Comparison of ENCODE assay signal across 10 cellular contexts in genomic region chr1:26745191-26745590, GRCh38. TPM values are rescaled to one million over a fixed set of nuclear protein-coding genes. Genes with fewer than 3 reads are reported as not detected.
DNase-seq lines count a peak whose midpoint lies in the region; ATAC-seq, FAIRE-seq and TF ChIP-seq lines count a peak whose summit lies in the region.
"Had no signal": no experiment of that assay in that cellular context is flagged by ENCODE, and none has a peak within 500 bp of the region (broad histone marks: within the 10 kb centered on the region; RNA-seq: fewer than 3 reads in every experiment).

No MANE protein-coding gene starts in this region.

- H3K27me3 Mint-ChIP-seq in T-helper 1 cell treated with Interleukin-12 subunit alpha and Interleukin-12 subunit beta and Interleukin-4 antibody, amounts not matched to agents 30 μg/mL and 1 μg/mL, for 36 hours (ENCODE audit: low read depth) = no peaks in the 10 kb centered on the region

- TF ChIP-seq CTCF in endothelial cell of umbilical vein (IDR thresholded peaks at IDR 0.05; ENCODE audit: extremely low read depth in 1 of 2, insufficient read depth in 1 of 2, low read depth in 1 of 2, low read length in 2 of 2) (no peak), smooth muscle cell (IDR thresholded peaks at IDR 0.05; ENCODE audit: borderline replicate concordance, insufficient read depth, poor library complexity, severe bottlenecking) (no peak)

- H3K4me1 ChIP-seq in endothelial cell of umbilical vein (ENCODE audit: control insufficient read depth, extremely low read depth, insufficient read depth, low read length) (peaks cover 27% of the 10 kb centered on the region), smooth muscle cell (ENCODE audit: low read depth) (peaks cover 9% of the 10 kb centered on the region)

- H3K4me3 ChIP-seq in endothelial cell of umbilical vein (replicated peaks in 1 of 3; ENCODE audit: insufficient read depth in 1 of 3, low read depth in 1 of 3, low read length in 3 of 3) (peak overlapping the region in 1 of 3 experiments; percentile 35), smooth muscle cell (no peak overlapping the region)

- no peaks in the 10 kb centered on the region for H4K20me1 ChIP-seq in endothelial cell of umbilical vein (replicated peaks; ENCODE audit: control insufficient read depth, extremely low read depth, insufficient read depth, low read length)
- H4K20me1 ChIP-seq in smooth muscle cell (ENCODE audit: low read depth) = peaks cover 99% of the 10 kb centered on the region

- dilution Hi-C loops in endothelial cell of umbilical vein (cut with MboI; ENCODE audit: extremely low pct_ligation_motif_present, low sequenced_read_pairs) = no loop called here

- H2AFZ ChIP-seq in endothelial cell of umbilical vein (ENCODE audit: low read depth, low read length) (no peak overlapping the region), smooth muscle cell (ENCODE audit: low read depth) (no peak overlapping the region)

- peaks cover 47% of the 10 kb centered on the region for H3K36me3 Mint-ChIP-seq in T-helper 1 cell treated with Interleukin-12 subunit alpha and Interleukin-12 subunit beta and Interleukin-4 antibody, amounts not matched to agents 30 μg/mL and 1 μg/mL, for 36 hours (ENCODE audit: low read depth)

- POLR2A ChIA-PET in endothelial cell of umbilical vein (lab: Charles Lee) = interaction anchor here (1.1 to 1.3 kb wide), 2 partner anchors 21 to 47 kb away, joined by 3 to 4 read pairs; no protein-coding TSS in a partner anchor

- H3K36me3 ChIP-seq in endothelial cell of umbilical vein (ENCODE audit: control insufficient read depth in 2 of 2, extremely low read depth in 1 of 2, insufficient read depth in 2 of 2, low read length in 2 of 2) = peaks cover 0 to 5% of the 10 kb centered on the region in 2 experiments
- H3K36me3 ChIP-seq in smooth muscle cell (ENCODE audit: low read depth) = no peaks in the 10 kb centered on the region

- H3K9ac ChIP-seq in endothelial cell of umbilical vein (replicated peaks; ENCODE audit: extremely low read depth, insufficient read depth, low read length) = peak overlapping the region; percentile 57
- H3K9ac ChIP-seq in smooth muscle cell (ENCODE audit: low read depth) = no peak overlapping the region

- no peaks in the 10 kb centered on the region for H3K9me1 ChIP-seq in endothelial cell of umbilical vein (replicated peaks; ENCODE audit: control insufficient read depth, extremely low read depth, insufficient read depth, low read length)

- no peak for TF ChIP-seq POLR2A in endothelial cell of umbilical vein (IDR thresholded peaks at IDR 0.05; ENCODE audit: low read depth, low read length)

- no peaks in the 10 kb centered on the region for H3K9me3 ChIP-seq in endothelial cell of umbilical vein (replicated peaks; ENCODE audit: control insufficient read depth, insufficient read depth, low read length)
- H3K9me3 ChIP-seq in smooth muscle cell (replicated peaks; ENCODE audit: low read depth) = no peaks in the 10 kb centered on the region

- H3K4me2 ChIP-seq in endothelial cell of umbilical vein (ENCODE audit: insufficient read depth, low read length) (peak overlapping the region; percentile 72), smooth muscle cell (peak overlapping the region; percentile 73)

- BruUV-seq in endothelial cell of umbilical vein (replicated peaks; lab: Mats Ljungman, UMichigan) = no TSS peak

- H3K27ac ChIP-seq in endothelial cell of umbilical vein (ENCODE audit: insufficient read depth, low read depth, low read length) (peak overlapping the region; percentile 82), smooth muscle cell (ENCODE audit: low read depth) (peak overlapping the region; percentile 92)

- CTCF ChIA-PET in endothelial cell of umbilical vein (lab: Charles Lee) = interaction anchor here (0.6 to 4.0 kb wide), 10 partner anchors 9 to 275 kb away, joined by 3 to 23 read pairs (median 5); partner anchors contain the start of genes ARID1A and PIGV

- H3F3A ChIP-seq in smooth muscle cell (ENCODE audit: low read depth) = peaks cover 44% of the 10 kb centered on the region

- H3K27me3 ChIP-seq in endothelial cell of umbilical vein (ENCODE audit: control insufficient read depth in 2 of 2, insufficient read depth in 2 of 2, low read length in 2 of 2) (no peaks in the 10 kb centered on the region), smooth muscle cell (ENCODE audit: low read depth) (no peaks in the 10 kb centered on the region)

- H3K4me1 Mint-ChIP-seq in T-helper 1 cell treated with Interleukin-12 subunit alpha and Interleukin-12 subunit beta and Interleukin-4 antibody, amounts not matched to agents 30 μg/mL and 1 μg/mL, for 36 hours (ENCODE audit: low read depth) = peaks cover 69% of the 10 kb centered on the region

- intact Hi-C loops in endothelial cell of umbilical vein (cut with micrococcal nuclease) = no loop called here

- peak overlapping the region; percentile 72 for H3K4me3 Mint-ChIP-seq in T-helper 1 cell treated with Interleukin-12 subunit alpha and Interleukin-12 subunit beta and Interleukin-4 antibody, amounts not matched to agents 30 μg/mL and 1 μg/mL, for 36 hours

- 53% methylated on average over 5 of the region's 5 CpGs for WGBS in smooth muscle cell (ENCODE audit: low lambda C conversion rate)

- FAIRE-seq in endothelial cell of umbilical vein (lab: Jason Lieb, UNC) = no peak
- FAIRE-seq: colon had no signal

- ATAC-seq in SK-N-SH treated with all-trans-retinoic acid at 6 μM for 48 hours (peak; percentile 26), HG02852 (IDR thresholded peaks at IDR 0.05; ENCODE audit: unreplicated experiment) (no peak)

- H3K9me3 Mint-ChIP-seq in T-helper 1 cell treated with Interleukin-12 subunit alpha and Interleukin-12 subunit beta and Interleukin-4 antibody, amounts not matched to agents 30 μg/mL and 1 μg/mL, for 36 hours = no peaks in the 10 kb centered on the region

- no peak for DNase-seq in T-helper 1 cell
- no peak for DNase-seq in endothelial cell of umbilical vein (ENCODE audit: low read depth, low spot score)
- no peak for DNase-seq in smooth muscle cell (lab: John Stamatoyannopoulos, UW; ENCODE audit: unreplicated experiment)
- DNase-seq in NCI-H345 (lab: John Stamatoyannopoulos, UW) = no peak
- no peak for DNase-seq in activated effector memory CD4-positive, alpha-beta T cell treated with anti-CD3 and anti-CD28 coated beads, Interleukin-2, amount 50 U/mL, for 16 hours
- DNase-seq: 8988T had no signal

- H3K27ac Mint-ChIP-seq in T-helper 1 cell treated with Interleukin-12 subunit alpha and Interleukin-12 subunit beta and Interleukin-4 antibody, amounts not matched to agents 30 μg/mL and 1 μg/mL, for 36 hours = peak overlapping the region; percentile 94

- peaks cover 64% of the 10 kb centered on the region for H3K79me2 ChIP-seq in endothelial cell of umbilical vein (ENCODE audit: control insufficient read depth, insufficient read depth, low read length)
- H3K79me2 ChIP-seq in smooth muscle cell (ENCODE audit: low read depth) = peaks cover 80% of the 10 kb centered on the region

TF ChIP-seq in SK-N-SH treated with all-trans-retinoic acid at 6 μM for 48 hours, 23 proteins besides CTCF, POLR2A, EP300 and RAD21:
- no peak for TF ChIP-seq ARNTL (CRISPR knock-in tag; IDR thresholded peaks at IDR 0.05; ENCODE audit: borderline replicate concordance, low read depth)

TF ChIP-seq in endothelial cell of umbilical vein, 7 proteins besides CTCF, POLR2A, EP300 and RAD21:
- TF ChIP-seq GATA2 (IDR thresholded peaks at IDR 0.05; ENCODE audit: insufficient read depth, insufficient read length, low read depth, low read length) (peak; percentile 41), JUN (IDR thresholded peaks at IDR 0.05; ENCODE audit: borderline replicate concordance, insufficient read depth, insufficient read length, low read depth) (no peak), POLR2AphosphoS5 (IDR thresholded peaks at IDR 0.05; ENCODE audit: insufficient read depth, low read depth, low read length) (no peak)

RNA-seq across cellular contexts. Expression of gene PIGV, which starts 42.6 kb away (rescaled TPM):
- total RNA-seq in endothelial cell of umbilical vein = 6.0 and 7.5 TPM in 2 replicates
- 11.9 and 13.3 TPM in 2 replicates for polyA plus RNA-seq in endothelial cell of umbilical vein
- polyA plus RNA-seq in endothelial cell of umbilical vein (2011; cell fraction: cytosol; rRNA removed) = 6.4 and 7.3 TPM in 2 replicates
- 7.5 and 8.7 TPM in 2 replicates for polyA plus RNA-seq in endothelial cell of umbilical vein (2011; cell fraction: nucleus; rRNA removed)
- 4.8 and 5.3 TPM in 2 replicates for polyA plus RNA-seq in endothelial cell of umbilical vein (2012)
- polyA minus RNA-seq in endothelial cell of umbilical vein = 10.0 and 25.5 TPM in 2 replicates
- 11.2 TPM for polyA minus RNA-seq in endothelial cell of umbilical vein (2011; cell fraction: cytosol; rRNA and poly(A)+ RNA removed)
- 4.7 and 6.8 TPM in 2 replicates for polyA minus RNA-seq in endothelial cell of umbilical vein (2011; cell fraction: nucleus; rRNA and poly(A)+ RNA removed)
- 9.9 and 13.8 TPM in 2 replicates for total RNA-seq in smooth muscle cell
- 8.7 and 9.4 TPM in 2 replicates for polyA plus RNA-seq in smooth muscle cell

RNA-seq across cellular contexts. Expression of gene ARID1A, which starts 49.4 kb away (rescaled TPM):
- total RNA-seq in endothelial cell of umbilical vein (67.0 and 77.2 TPM in 2 replicates), smooth muscle cell (30.4 and 33.1 TPM in 2 replicates)
- polyA plus RNA-seq in endothelial cell of umbilical vein (36.9 and 39.0 TPM in 2 replicates), smooth muscle cell (17.5 and 24.9 TPM in 2 replicates)
- polyA plus RNA-seq in endothelial cell of umbilical vein (2011; cell fraction: cytosol; rRNA removed) = 33.9 and 37.5 TPM in 2 replicates
- 69.0 and 81.0 TPM in 2 replicates for polyA plus RNA-seq in endothelial cell of umbilical vein (2011; cell fraction: nucleus; rRNA removed)
- 30.6 and 34.7 TPM in 2 replicates for polyA plus RNA-seq in endothelial cell of umbilical vein (2012)
- 57.2 and 66.1 TPM in 2 replicates for polyA minus RNA-seq in endothelial cell of umbilical vein
- 22.1 TPM for polyA minus RNA-seq in endothelial cell of umbilical vein (2011; cell fraction: cytosol; rRNA and poly(A)+ RNA removed)
- 54.8 and 54.9 TPM in 2 replicates for polyA minus RNA-seq in endothelial cell of umbilical vein (2011; cell fraction: nucleus; rRNA and poly(A)+ RNA removed)
